Comparison of ENCODE assay signal across 13 cellular contexts in the genomic region with DNA sequence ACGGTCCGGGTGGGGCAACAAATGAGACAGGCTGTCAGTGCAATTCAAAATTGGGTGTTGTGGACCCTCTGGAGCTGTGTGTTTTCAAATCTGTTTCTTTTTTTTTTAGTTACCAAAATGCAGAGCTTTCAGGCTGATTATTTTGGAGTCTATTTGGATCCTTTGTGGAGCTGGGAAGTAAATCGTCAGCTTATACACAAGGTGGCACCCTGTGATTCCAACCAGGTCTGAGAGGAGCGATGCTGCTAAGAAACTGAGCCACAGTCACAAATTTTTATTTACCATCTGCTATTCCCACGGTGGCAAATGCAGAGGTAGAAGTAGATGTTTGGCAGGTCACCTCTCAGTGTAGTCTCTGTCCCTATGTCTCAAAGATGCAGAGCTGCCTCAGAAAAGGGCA. TPM values are rescaled to one million over a fixed set of nuclear protein-coding genes. Genes with fewer than 3 reads are reported as not detected.
DNase-seq lines count a peak whose midpoint lies in the region; ATAC-seq and TF ChIP-seq lines count a peak whose summit lies in the region.
"Had no signal": no experiment of that assay in that cellular context is flagged by ENCODE, and none has a peak within 500 bp of the region (broad histone marks: within the 10 kb centered on the region; RNA-seq: fewer than 3 reads in every experiment).

No MANE protein-coding gene starts in this region.

- intact Hi-C loops in adrenal gland (cut with DNase I): loop anchor here (10.0 kb wide), 2 partner anchors 54 to 354 kb away; no protein-coding TSS in a partner anchor
- intact Hi-C loops in head of caudate nucleus (cut with DNase I): loop anchor here (5.0 kb wide), 1 partner anchor 327 kb away; no protein-coding TSS in a partner anchor
- intact Hi-C loops in Right ventricle myocardium superior (cut with DNase I): no loop called here

- H3K4me1 ChIP-seq in adrenal gland (replicated peaks in 1 of 2): peaks cover 0 to 11% of the 10 kb centered on the region in 2 donors

- H3K27me3 ChIP-seq in adrenal gland: no peaks in the 10 kb centered on the region
- H3K27me3 ChIP-seq: suprapubic skin had no signal

- TF ChIP-seq POLR2A in adrenal gland (IDR thresholded peaks at IDR 0.05): no peak

- no peak overlapping the region for H3K27ac ChIP-seq in adrenal gland
- H3K27ac ChIP-seq: suprapubic skin had no signal

- DNase-seq in AG10803 (ENCODE audit: low read depth) (peak; percentile 49), HCEC 1CT (peak; percentile 23), adrenal gland (peak in 3 of 7 donors; percentile 27 to 61 (median 31)), head of caudate nucleus (peak in 25 of 42 donors; percentile 18 to 74 (median 45)), SHP77 (lab: John Stamatoyannopoulos, UW) (no peak), GDM1 (lab: John Stamatoyannopoulos, UW) (no peak), Right ventricle myocardium superior (no peak)
- DNase-seq in activated CD4-positive, CD25-positive, alpha-beta regulatory T cell treated with anti-CD3 and anti-CD28 coated beads, Interleukin-2, amount 50 U/mL, for 72 hours: no peak
- DNase-seq: activated CD4-positive, alpha-beta T cell treated with anti-CD3 and anti-CD28 coated beads for 36 hours; CD4-positive, CD25-positive, alpha-beta regulatory T cell; immature natural killer cell; naive thymus-derived CD4-positive, alpha-beta T cell had no signal

- TF ChIP-seq CTCF in AG10803 (conservative IDR thresholded peaks at IDR 0.05; ENCODE audit: low read length): peak; percentile 54
- peak in 4 of 6 experiments; percentile 20 to 35 (median 26) for TF ChIP-seq CTCF in adrenal gland (IDR thresholded peaks at IDR 0.05)

- WGBS in adrenal gland, 4 donors: 56 to 70% (median 64%) methylated on average over 5 of the region's 5 CpGs

- no peak for ATAC-seq in Right ventricle myocardium superior (ENCODE audit: poor library complexity)
- ATAC-seq: activated CD4-positive, alpha-beta T cell treated with anti-CD3 and anti-CD28 coated beads for 36 hours; naive thymus-derived CD4-positive, alpha-beta T cell had no signal

- H3K9me3 ChIP-seq in adrenal gland (replicated peaks in 1 of 3): no peaks in the 10 kb centered on the region
- H3K9me3 ChIP-seq: suprapubic skin had no signal

- H3K36me3 ChIP-seq in adrenal gland (replicated peaks in 1 of 2): no peaks in the 10 kb centered on the region
- H3K36me3 ChIP-seq: suprapubic skin had no signal

- H3K4me3 ChIP-seq in AG10803 (ENCODE audit: low read length): no peak overlapping the region
- no peak overlapping the region for H3K4me3 ChIP-seq in adrenal gland
- H3K4me3 ChIP-seq: suprapubic skin had no signal

RNA-seq across cellular contexts. Expression of a gene that starts 3.8 kb away (rescaled TPM):
- total RNA-seq in adrenal gland (10 to 100 TPM; 17.6 to 57.4 (median 36.6) TPM), Right ventricle myocardium superior (18.5 TPM)
- 10 to 100 TPM in 1 of 3 donors, 1 to 10 TPM in 2; 8.0 to 23.9 (median 8.3) TPM for polyA plus RNA-seq in adrenal gland

Comparison
In these comparisons a context has a peak if more than half of its experiments do, and no peak if none do; other contexts are left out.
1. DNase-seq: peak in AG10803 (single experiment), HCEC 1CT (single experiment) and head of caudate nucleus (25 of 42); none in SHP77 (0 of 2), GDM1 (single experiment), activated CD4-positive, CD25-positive, alpha-beta regulatory T cell treated with anti-CD3 and anti-CD28 coated beads, Interleukin-2, amount 50 U/mL, for 72 hours (single experiment) and Right ventricle myocardium superior (single experiment).